In the genomic region with DNA sequence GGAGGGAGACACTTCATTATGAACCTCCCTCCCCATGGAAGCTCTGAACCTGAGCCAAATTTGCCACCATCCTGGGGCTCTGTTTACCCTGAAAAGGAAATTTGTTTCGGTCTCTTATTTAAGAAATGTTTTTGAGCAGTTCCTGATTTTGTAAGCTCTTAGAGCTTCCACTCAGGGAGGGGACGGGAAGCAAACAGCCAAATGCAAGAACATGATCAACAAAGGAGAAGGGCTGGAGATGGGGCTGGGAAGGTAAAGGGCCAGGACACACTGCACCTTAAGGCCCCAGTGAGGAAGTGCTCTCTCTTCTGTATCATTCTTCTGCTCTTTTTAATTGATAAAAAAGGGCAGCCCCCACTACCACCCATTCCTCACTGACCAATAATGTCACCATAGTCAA, we compare ENCODE assay signal across 17 cellular contexts.
DNase-seq lines count a peak whose midpoint lies in the region; ATAC-seq, FAIRE-seq and TF ChIP-seq lines count a peak whose summit lies in the region.
"Had no signal": no experiment of that assay in that cellular context is flagged by ENCODE, and none has a peak within 500 bp of the region (broad histone marks: within the 10 kb centered on the region; RNA-seq: fewer than 3 reads in every experiment).

No MANE protein-coding gene starts in this region.

- TF ChIP-seq EP300 in sigmoid colon (IDR thresholded peaks at IDR 0.05) = no peak

- TF ChIP-seq CTCF in lower lobe of right lung (IDR thresholded peaks at IDR 0.05) (no peak), sigmoid colon (IDR thresholded peaks at IDR 0.05) (no peak), thyroid gland (IDR thresholded peaks at IDR 0.05) (no peak)

- peak; percentile 34 to 57 for ATAC-seq in lower lobe of right lung
- no peak for ATAC-seq in HG02973 (IDR thresholded peaks at IDR 0.05; ENCODE audit: unreplicated experiment)
- ATAC-seq: CD8-positive, alpha-beta T cell had no signal

- DNase-seq in lower lobe of right lung (no peak), sigmoid colon (no peak), thyroid gland (no peak), frontal cortex (ENCODE audit: low spot score in 2 of 2) (no peak)
- DNase-seq in activated CD4-positive, alpha-beta T cell treated with anti-CD3 and anti-CD28 coated beads, Interleukin-2, amount 50 U/mL, for 48 hours = no peak
- DNase-seq: CD8-positive, alpha-beta T cell; Kasumi-1; NCI-H1105 treated with DMSO at 0.1 percent for 48 hours; NCI-H187 treated with DMSO at 0.1 percent for 48 hours; NCI-H524 had no signal

- no peak overlapping the region for H3K4me3 ChIP-seq in esophagus (ENCODE audit: low read depth in 1 of 2, low read length in 2 of 2)
- H3K4me3 ChIP-seq in lower lobe of right lung = no peak overlapping the region
- H3K4me3 ChIP-seq in sigmoid colon = no peak overlapping the region
- no peak overlapping the region for H3K4me3 ChIP-seq in thyroid gland (replicated peaks in 1 of 3)
- H3K4me3 ChIP-seq: HAP-1 had no signal

- no peak for TF ChIP-seq POLR2A in sigmoid colon (IDR thresholded peaks at IDR 0.05)
- no peak for TF ChIP-seq POLR2A in thyroid gland (IDR thresholded peaks at IDR 0.05)

- no peaks in the 10 kb centered on the region for H3K9me3 ChIP-seq in esophagus (ENCODE audit: control insufficient read depth in 2 of 2, insufficient read depth in 1 of 2, low read depth in 1 of 2, low read length in 1 of 2)
- peaks cover 11% of the 10 kb centered on the region for H3K9me3 ChIP-seq in lower lobe of right lung
- H3K9me3 ChIP-seq in sigmoid colon = no peaks in the 10 kb centered on the region
- no peaks in the 10 kb centered on the region for H3K9me3 ChIP-seq in thyroid gland
- H3K9me3 ChIP-seq: HAP-1 had no signal

- H3K27me3 ChIP-seq in esophagus (ENCODE audit: control insufficient read depth in 1 of 2, insufficient read depth in 2 of 2, low read length in 2 of 2) = no peaks in the 10 kb centered on the region
- H3K27me3 ChIP-seq in lower lobe of right lung (ENCODE audit: low read depth) = no peaks in the 10 kb centered on the region
- H3K27me3 ChIP-seq in sigmoid colon = no peaks in the 10 kb centered on the region
- no peaks in the 10 kb centered on the region for H3K27me3 ChIP-seq in thyroid gland

- H3K36me3 ChIP-seq in esophagus (ENCODE audit: control insufficient read depth in 2 of 2, insufficient read depth in 2 of 2, low read length in 1 of 2) = no peaks in the 10 kb centered on the region
- peaks cover 16% of the 10 kb centered on the region for H3K36me3 ChIP-seq in lower lobe of right lung
- H3K36me3 ChIP-seq in sigmoid colon = peaks cover 6 to 25% (median 11%) of the 10 kb centered on the region in 4 donors
- H3K36me3 ChIP-seq in thyroid gland = no peaks in the 10 kb centered on the region
- H3K36me3 ChIP-seq: HAP-1 had no signal

- intact Hi-C loops in lower lobe of right lung (cut with DNase I) = no loop called here
- intact Hi-C loops in sigmoid colon (cut with DNase I) = no loop called here
- intact Hi-C loops in thyroid gland (cut with DNase I) = no loop called here

- H3K27ac ChIP-seq in esophagus (ENCODE audit: low read depth in 2 of 2, low read length in 1 of 2) (peak overlapping the region; percentile 51 to 56), lower lobe of right lung (peak overlapping the region; percentile 76), sigmoid colon (peak overlapping the region; percentile 83 to 99 (median 90)), thyroid gland (no peak overlapping the region)

- H3K4me1 ChIP-seq in esophagus (ENCODE audit: control insufficient read depth in 2 of 2, insufficient read depth in 2 of 2, low read length in 1 of 2) (no peaks in the 10 kb centered on the region), lower lobe of right lung (peaks cover 26% of the 10 kb centered on the region), sigmoid colon (peaks cover 0 to 66% (median 62%) of the 10 kb centered on the region in 4 donors), thyroid gland (no peaks in the 10 kb centered on the region)
- H3K4me1 ChIP-seq: HAP-1 had no signal

- 56 to 62% methylated on average over 2 of the region's 2 CpGs for whole genome bisulfite sequencing in esophagus, 2 donors
- WGBS in sigmoid colon, 2 donors = 58 to 79% methylated on average over 2 of the region's 2 CpGs
- 77 to 86% methylated on average over 2 of the region's 2 CpGs for WGBS in thyroid gland, 2 donors

- no peak for FAIRE-seq in frontal cortex (lab: Jason Lieb, UNC)
- FAIRE-seq: D721Med, G401.6, GM12892, RCC 7860 had no signal

Comparison
In these comparisons a context has a peak if more than half of its experiments do, and no peak if none do; other contexts are left out.
1. H3K27ac ChIP-seq: peak in esophagus (2 of 2), lower lobe of right lung (single experiment) and sigmoid colon (4 of 4); none in thyroid gland (0 of 3).